Comparison of ENCODE assay signal across 15 cellular contexts in genomic region chr10:4215485-4215884, GRCh38.
DNase-seq lines count a peak whose midpoint lies in the region; ATAC-seq and TF ChIP-seq lines count a peak whose summit lies in the region.
"Had no signal": no experiment of that assay in that cellular context is flagged by ENCODE, and none has a peak within 500 bp of the region (broad histone marks: within the 10 kb centered on the region; RNA-seq: fewer than 3 reads in every experiment).

No MANE protein-coding gene starts in this region.

- no peaks in the 10 kb centered on the region for H3K27me3 Mint-ChIP-seq in activated naive CD4-positive, alpha-beta T cell treated with anti-CD3 and anti-CD28 coated beads, Interleukin-2, amount 50 U/mL, for 24 hours
- H3K27me3 Mint-ChIP-seq in activated naive CD4-positive, alpha-beta T cell treated with anti-CD3 and anti-CD28 coated beads, Interleukin-2, amount 10 ng/mL, durations not matched to agents 7 days and 5 days, result peaks cover 7% of the 10 kb centered on the region
- peaks cover 5 to 23% of the 10 kb centered on the region in 2 donors for H3K27me3 Mint-ChIP-seq in natural killer cell (ENCODE audit: low read depth in 2 of 2)

- no peaks in the 10 kb centered on the region for H3K9me3 Mint-ChIP-seq in activated naive CD4-positive, alpha-beta T cell treated with anti-CD3 and anti-CD28 coated beads, Interleukin-2, amount 50 U/mL, for 24 hours
- H3K9me3 Mint-ChIP-seq in activated naive CD4-positive, alpha-beta T cell treated with anti-CD3 and anti-CD28 coated beads, Interleukin-2, amount 10 ng/mL, durations not matched to agents 7 days and 5 days, result no peaks in the 10 kb centered on the region
- no peaks in the 10 kb centered on the region for H3K9me3 Mint-ChIP-seq in natural killer cell

- H3K4me1 Mint-ChIP-seq in activated naive CD4-positive, alpha-beta T cell treated with anti-CD3 and anti-CD28 coated beads, Interleukin-2, amount 50 U/mL, for 24 hours, result peaks cover 12% of the 10 kb centered on the region
- no peaks in the 10 kb centered on the region for H3K4me1 Mint-ChIP-seq in activated naive CD4-positive, alpha-beta T cell treated with anti-CD3 and anti-CD28 coated beads, Interleukin-2, amount 10 ng/mL, durations not matched to agents 7 days and 5 days
- no peaks in the 10 kb centered on the region for H3K4me1 Mint-ChIP-seq in natural killer cell
- H3K4me1 Mint-ChIP-seq: CD14-positive monocyte had no signal

- no peak overlapping the region for H3K27ac ChIP-seq in SK-N-MC

- no peak for DNase-seq in activated naive CD4-positive, alpha-beta T cell treated with anti-CD3 and anti-CD28 coated beads, Interleukin-2, amount 10 ng/mL, durations not matched to agents 7 days and 5 days
- no peak for DNase-seq in SK-N-MC (ENCODE audit: low read depth, low spot score)
- peak in 1 of 3 donors; percentile 30 for DNase-seq in mucosa of descending colon
- no peak for DNase-seq in NCI-H146 treated with DMSO at 0.1 percent for 48 hours (lab: John Stamatoyannopoulos, UW; ENCODE audit: unreplicated experiment)
- no peak for DNase-seq in HK-2 (ENCODE audit: unreplicated experiment)
- DNase-seq in natural killer cell, result no peak
- DNase-seq: Caco-2, Kasumi-1, NCI-H1930, NCI-H2171 treated with DMSO at 0.1 percent for 48 hours, NCI-H774, SHP77 treated with DMSO at 0.1 percent for 48 hours had no signal

- H3K36me3 ChIP-seq in SK-N-MC (ENCODE audit: insufficient read depth, low read length) (no peaks in the 10 kb centered on the region), mucosa of descending colon (ENCODE audit: low read depth) (no peaks in the 10 kb centered on the region)

- H3K4me3 ChIP-seq in SK-N-MC (peak overlapping the region; percentile 30; the same call in 1 of the 2 replicates), mucosa of descending colon (no peak overlapping the region)

- ATAC-seq in mucosa of descending colon (peak; percentile 82), HG02970 (IDR thresholded peaks at IDR 0.05; ENCODE audit: low FRiP score, unreplicated experiment) (no peak), natural killer cell (no peak)

- intact Hi-C loops in mucosa of descending colon (cut with DNase I, micrococcal nuclease) (loop anchor here in 1 of 2 donors (10.0 kb wide), 1 partner anchor 151 kb away; no protein-coding TSS in a partner anchor), natural killer cell (cut with micrococcal nuclease) (no loop called here)

- no peak overlapping the region for H3K4me3 Mint-ChIP-seq in activated naive CD4-positive, alpha-beta T cell treated with anti-CD3 and anti-CD28 coated beads, Interleukin-2, amount 50 U/mL, for 24 hours
- no peak overlapping the region for H3K4me3 Mint-ChIP-seq in activated naive CD4-positive, alpha-beta T cell treated with anti-CD3 and anti-CD28 coated beads, Interleukin-2, amount 10 ng/mL, durations not matched to agents 7 days and 5 days
- H3K4me3 Mint-ChIP-seq in natural killer cell, result no peak overlapping the region
- H3K4me3 Mint-ChIP-seq: CD14-positive monocyte had no signal

- no peak overlapping the region for H3K9ac ChIP-seq in SK-N-MC (ENCODE audit: insufficient read length)

- peaks cover 31% of the 10 kb centered on the region for H3K4me1 ChIP-seq in mucosa of descending colon (ENCODE audit: low read depth)
- H3K4me1 ChIP-seq: Caco-2 had no signal

- TF ChIP-seq CTCF in mucosa of descending colon (IDR thresholded peaks at IDR 0.05), result no peak
- TF ChIP-seq CTCF in natural killer cell (IDR thresholded peaks at IDR 0.05), result no peak

- CTCF ChIA-PET in activated naive CD4-positive, alpha-beta T cell treated with anti-CD3 and anti-CD28 coated beads, Interleukin-2, amount 10 ng/mL, durations not matched to agents 7 days and 5 days (lab: Charles Lee), result no interaction called here

- H3K27ac Mint-ChIP-seq in activated naive CD4-positive, alpha-beta T cell treated with anti-CD3 and anti-CD28 coated beads, Interleukin-2, amount 50 U/mL, for 24 hours, result peak overlapping the region; percentile 52
- H3K27ac Mint-ChIP-seq in activated naive CD4-positive, alpha-beta T cell treated with anti-CD3 and anti-CD28 coated beads, Interleukin-2, amount 10 ng/mL, durations not matched to agents 7 days and 5 days, result no peak overlapping the region
- H3K27ac Mint-ChIP-seq in natural killer cell, result no peak overlapping the region

- no peaks in the 10 kb centered on the region for H3K9me3 ChIP-seq in SK-N-MC (ENCODE audit: low read depth, low read length)
- no peaks in the 10 kb centered on the region for H3K9me3 ChIP-seq in mucosa of descending colon
- H3K9me3 ChIP-seq: Caco-2 had no signal

- peaks cover 2% of the 10 kb centered on the region for H3K36me3 Mint-ChIP-seq in activated naive CD4-positive, alpha-beta T cell treated with anti-CD3 and anti-CD28 coated beads, Interleukin-2, amount 50 U/mL, for 24 hours
- no peaks in the 10 kb centered on the region for H3K36me3 Mint-ChIP-seq in activated naive CD4-positive, alpha-beta T cell treated with anti-CD3 and anti-CD28 coated beads, Interleukin-2, amount 10 ng/mL, durations not matched to agents 7 days and 5 days
- no peaks in the 10 kb centered on the region for H3K36me3 Mint-ChIP-seq in natural killer cell
- H3K36me3 Mint-ChIP-seq: CD14-positive monocyte had no signal
